Comparison of ENCODE assay signal across 16 cellular contexts in genomic region chr5:20286512-20286911, GRCh38.
DNase-seq lines count a peak whose midpoint lies in the region; ATAC-seq and TF ChIP-seq lines count a peak whose summit lies in the region.
"Had no signal": no experiment of that assay in that cellular context is flagged by ENCODE, and none has a peak within 500 bp of the region (broad histone marks: within the 10 kb centered on the region; RNA-seq: fewer than 3 reads in every experiment).

No MANE protein-coding gene starts in this region.

- peaks cover 4% of the 10 kb centered on the region for H3K4me1 ChIP-seq in mammary epithelial cell (ENCODE audit: insufficient read depth, low read length)

- H3K27me3 Mint-ChIP-seq in activated CD4-positive, alpha-beta T cell treated with anti-CD3 and anti-CD28 coated beads for 36 hours: no peaks in the 10 kb centered on the region
- H3K27me3 Mint-ChIP-seq: activated naive CD8-positive, alpha-beta T cell treated with anti-CD3 and anti-CD28 coated beads, Interleukin-2, amount 10 ng/mL, durations not matched to agents 7 days and 5 days; B cell; T-helper 17 cell had no signal

- H3K27ac Mint-ChIP-seq in activated CD4-positive, alpha-beta T cell treated with anti-CD3 and anti-CD28 coated beads for 36 hours: no peak overlapping the region
- H3K27ac Mint-ChIP-seq: activated naive CD8-positive, alpha-beta T cell treated with anti-CD3 and anti-CD28 coated beads, Interleukin-2, amount 10 ng/mL, durations not matched to agents 7 days and 5 days; B cell; T-helper 17 cell had no signal

- CTCF ChIA-PET in mammary epithelial cell (lab: Charles Lee; ENCODE audit: low non-redundant PET): interaction anchor here (0.6 kb wide), 1 partner anchor 269 kb away, joined by 16 read pairs; no protein-coding TSS in a partner anchor
- CTCF ChIA-PET in activated CD4-positive, alpha-beta T cell treated with anti-CD3 and anti-CD28 coated beads for 36 hours (lab: Charles Lee): no interaction called here

- H3K36me3 Mint-ChIP-seq in activated CD4-positive, alpha-beta T cell treated with anti-CD3 and anti-CD28 coated beads for 36 hours (ENCODE audit: low read depth): no peaks in the 10 kb centered on the region
- H3K36me3 Mint-ChIP-seq: activated naive CD8-positive, alpha-beta T cell treated with anti-CD3 and anti-CD28 coated beads, Interleukin-2, amount 10 ng/mL, durations not matched to agents 7 days and 5 days had no signal

- DNase-seq in DMS53 treated with DMSO at 0.1 percent for 48 hours (lab: John Stamatoyannopoulos, UW; ENCODE audit: unreplicated experiment): peak; percentile 39
- DNase-seq in OCI-M1 (lab: John Stamatoyannopoulos, UW): peak; percentile 17
- DNase-seq in mammary epithelial cell: peak; percentile 94
- DNase-seq in kidney tubule cell (ENCODE audit: low spot score): peak; percentile 69
- no peak for DNase-seq in activated CD4-positive, alpha-beta T cell treated with anti-CD3 and anti-CD28 coated beads for 36 hours
- DNase-seq in sciatic nerve (ENCODE audit: low spot score): no peak
- DNase-seq in NCI-H526 treated with DMSO at 0.1 percent for 48 hours (lab: John Stamatoyannopoulos, UW): no peak
- DNase-seq: activated naive CD8-positive, alpha-beta T cell treated with anti-CD3 and anti-CD28 coated beads, Interleukin-2, amount 10 ng/mL, durations not matched to agents 7 days and 5 days; cortex of kidney; DMS79 treated with DMSO at 0.1 percent for 48 hours; NCI-H1092 treated with DMSO at 0.1 percent for 48 hours; NCI-H2227 treated with DMSO at 0.1 percent for 48 hours; stimulated activated CD4-positive, alpha-beta T cell treated with anti-CD3 and anti-CD28 coated beads, Interleukin-15, amount 100 ng/mL, for 24 hours; T-helper 17 cell had no signal

- no peak overlapping the region for H2AFZ ChIP-seq in mammary epithelial cell (ENCODE audit: low read depth, low read length)

- dilution Hi-C loops in mammary epithelial cell (cut with HindIII; ENCODE audit: low sequenced_read_pairs): no loop called here

- no peak overlapping the region for H3K9ac ChIP-seq in mammary epithelial cell (ENCODE audit: insufficient read depth, low read length)

- H3K27ac ChIP-seq in mammary epithelial cell (ENCODE audit: insufficient read depth, low read depth, low read length): peak overlapping the region; percentile 71

- BruUV-seq in mammary epithelial cell (replicated peaks; lab: Mats Ljungman, UMichigan): no TSS peak

- H3K27me3 ChIP-seq in mammary epithelial cell (ENCODE audit: insufficient read depth, low read length): no peaks in the 10 kb centered on the region

- no peaks in the 10 kb centered on the region for H3K79me2 ChIP-seq in mammary epithelial cell (ENCODE audit: insufficient read depth, low read length)

- no peaks in the 10 kb centered on the region for H3K9me3 ChIP-seq in mammary epithelial cell (replicated peaks; ENCODE audit: insufficient read depth, low read length)

- H3K4me1 Mint-ChIP-seq in activated CD4-positive, alpha-beta T cell treated with anti-CD3 and anti-CD28 coated beads for 36 hours: no peaks in the 10 kb centered on the region
- H3K4me1 Mint-ChIP-seq: activated naive CD8-positive, alpha-beta T cell treated with anti-CD3 and anti-CD28 coated beads, Interleukin-2, amount 10 ng/mL, durations not matched to agents 7 days and 5 days; B cell; T-helper 17 cell had no signal

- H3K4me2 ChIP-seq in mammary epithelial cell (ENCODE audit: insufficient read depth, low read depth, low read length): no peak overlapping the region

- in situ Hi-C loops in mammary epithelial cell (cut with MboI; ENCODE audit: low sequenced_read_pairs in 2 of 2): no loop called here

- POLR2A ChIA-PET in activated CD4-positive, alpha-beta T cell treated with anti-CD3 and anti-CD28 coated beads for 36 hours (lab: Charles Lee): no interaction called here

- no peaks in the 10 kb centered on the region for H4K20me1 ChIP-seq in mammary epithelial cell (ENCODE audit: insufficient read depth, low read length)

- no peak overlapping the region for H3K4me3 Mint-ChIP-seq in activated CD4-positive, alpha-beta T cell treated with anti-CD3 and anti-CD28 coated beads for 36 hours
- H3K4me3 Mint-ChIP-seq: activated naive CD8-positive, alpha-beta T cell treated with anti-CD3 and anti-CD28 coated beads, Interleukin-2, amount 10 ng/mL, durations not matched to agents 7 days and 5 days; B cell; T-helper 17 cell had no signal

- H3K9me3 Mint-ChIP-seq in activated CD4-positive, alpha-beta T cell treated with anti-CD3 and anti-CD28 coated beads for 36 hours (ENCODE audit: low read depth): peaks cover 2% of the 10 kb centered on the region

- ATAC-seq in GM18861 (IDR thresholded peaks at IDR 0.05; ENCODE audit: unreplicated experiment): no peak
- no peak for ATAC-seq in activated CD4-positive, alpha-beta T cell treated with anti-CD3 and anti-CD28 coated beads for 36 hours
- no peak for ATAC-seq in sciatic nerve
- ATAC-seq: T-helper 17 cell had no signal

- H3K36me3 ChIP-seq in mammary epithelial cell (ENCODE audit: insufficient read depth, low read length): no peaks in the 10 kb centered on the region

- intact Hi-C loops in mammary epithelial cell (cut with micrococcal nuclease): no loop called here
- intact Hi-C loops in activated CD4-positive, alpha-beta T cell treated with anti-CD3 and anti-CD28 coated beads for 36 hours (cut with DNase I, micrococcal nuclease): no loop called here
- intact Hi-C loops in sciatic nerve (cut with DNase I): no loop called here

- no peak for TF ChIP-seq CTCF in mammary epithelial cell (conservative IDR thresholded peaks at IDR 0.05 in 1 of 2, IDR thresholded peaks at IDR 0.05 in 1 of 2; ENCODE audit: extremely low read depth in 1 of 2, insufficient read depth in 1 of 2, low read depth in 1 of 2, low read length in 2 of 2)

- no peak overlapping the region for H3K4me3 ChIP-seq in mammary epithelial cell (replicated peaks in 1 of 3; ENCODE audit: insufficient read depth in 1 of 3, low read depth in 2 of 3, low read length in 3 of 3)

Comparison
In these comparisons a context has a peak if more than half of its experiments do, and no peak if none do; other contexts are left out.
1. DNase-seq: peak in DMS53 treated with DMSO at 0.1 percent for 48 hours (single experiment), OCI-M1 (single experiment), mammary epithelial cell (single experiment) and kidney tubule cell (single experiment); none in activated CD4-positive, alpha-beta T cell treated with anti-CD3 and anti-CD28 coated beads for 36 hours (single experiment), sciatic nerve (single experiment) and NCI-H526 treated with DMSO at 0.1 percent for 48 hours (single experiment).